ENCODE assay signal across 8 cellular contexts in genomic region chr1:6603851-6604558, GRCh38. TPM values are rescaled to one million over a fixed set of nuclear protein-coding genes. Genes with fewer than 3 reads are reported as not detected.
A peak's percentile ranks its signal among the peaks of the same experiment; 100 is the strongest.
DNase-seq lines count a peak whose midpoint lies in the region; ATAC-seq and TF ChIP-seq lines count a peak whose summit lies in the region.

No MANE protein-coding gene starts in this region.

- H3K9me3 Mint-ChIP-seq in nephron: no peaks in the 10 kb centered on the region

- H3K4me1 Mint-ChIP-seq in nephron: peaks cover 42% of the 10 kb centered on the region

- TF ChIP-seq CTCF in fibroblast of villous mesenchyme (IDR thresholded peaks at IDR 0.05; ENCODE audit: insufficient read depth, low read depth, low read length) (no peak), nephron (IDR thresholded peaks at IDR 0.05; ENCODE audit: unreplicated experiment in 3 of 3) (peak in 1 of 3 experiments; percentile 13)

- DNase-seq in NCI-H2227 (lab: John Stamatoyannopoulos, UW; ENCODE audit: unreplicated experiment): peak; percentile 46
- DNase-seq in NCI-H2227 treated with DMSO at 0.1 percent for 48 hours (lab: John Stamatoyannopoulos, UW): no peak
- DNase-seq in activated CD8-positive, alpha-beta memory T cell treated with anti-CD3 and anti-CD28 coated beads, Interleukin-2, amount 50 U/mL, for 48 hours: peak; percentile 80
- DNase-seq in fibroblast of villous mesenchyme (ENCODE audit: low read depth): peak; percentile 81
- DNase-seq in NAMALWA (ENCODE audit: low spot score): no peak
- DNase-seq in GM19238 (ENCODE audit: insufficient read length, low spot score): no peak

- H3K27me3 Mint-ChIP-seq in nephron (ENCODE audit: low read depth): no peaks in the 10 kb centered on the region

- peak overlapping the region; percentile 80 to 87 (median 84) for H3K4me3 Mint-ChIP-seq in nephron

- H3K27ac Mint-ChIP-seq in nephron: peak overlapping the region; percentile 99 to 100 (median 100)

- ATAC-seq in GM21576 (IDR thresholded peaks at IDR 0.05; ENCODE audit: unreplicated experiment): no peak

- peak overlapping the region; percentile 57 for H3K4me3 ChIP-seq in fibroblast of villous mesenchyme (ENCODE audit: low read depth, low read length)

- no peaks in the 10 kb centered on the region for H3K36me3 Mint-ChIP-seq in nephron (ENCODE audit: low read depth)

RNA-seq across cellular contexts. Expression of gene KLHL21, which starts 1.3 kb away (rescaled TPM):
- total RNA-seq in fibroblast of villous mesenchyme: 49.0 and 51.8 TPM in 2 replicates

RNA-seq across cellular contexts. Expression of gene PHF13, which starts 9.5 kb away (rescaled TPM):
- 16.8 TPM in 2 replicates for total RNA-seq in fibroblast of villous mesenchyme

RNA-seq across cellular contexts. Expression of gene THAP3, which starts 20.7 kb away (rescaled TPM):
- 18.7 and 19.4 TPM in 2 replicates for total RNA-seq in fibroblast of villous mesenchyme

RNA-seq across cellular contexts. Expression of gene ZBTB48, which starts 24.2 kb away (rescaled TPM):
- total RNA-seq in fibroblast of villous mesenchyme: 10.0 and 10.8 TPM in 2 replicates

RNA-seq across cellular contexts. Expression of gene TAS1R1, which starts 48.9 kb away (rescaled TPM):
- total RNA-seq in fibroblast of villous mesenchyme: under 0.01 TPM in 1 of 2 replicates, not detected in the other

Comparison
In these comparisons a context has a peak if more than half of its experiments do, and no peak if none do; other contexts are left out.
1. DNase-seq: peak in NCI-H2227 (single experiment), activated CD8-positive, alpha-beta memory T cell treated with anti-CD3 and anti-CD28 coated beads, Interleukin-2, amount 50 U/mL, for 48 hours (single experiment) and fibroblast of villous mesenchyme (single experiment); none in NCI-H2227 treated with DMSO at 0.1 percent for 48 hours (single experiment), NAMALWA (single experiment) and GM19238 (single experiment).